15 cellular contexts compared by ENCODE assay signal in the genomic region with DNA sequence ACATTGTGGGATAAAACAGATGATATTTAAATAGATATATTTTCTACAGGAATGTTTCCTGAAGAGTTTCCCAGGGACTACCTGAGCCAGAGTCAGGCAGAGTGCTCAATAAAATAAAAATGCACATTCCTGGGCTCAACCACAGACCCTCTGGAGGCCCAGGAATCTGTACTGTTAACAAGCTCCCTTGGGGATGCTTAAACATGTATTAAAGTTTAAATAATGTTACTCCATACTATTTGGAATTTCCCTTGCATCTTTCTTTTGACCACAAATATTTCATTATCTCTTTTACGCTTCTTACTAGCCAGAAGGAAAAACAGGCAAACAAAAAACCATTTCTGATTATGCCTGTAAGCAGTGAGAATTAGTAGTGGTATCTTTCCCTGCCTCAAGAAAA. TPM values are rescaled to one million over a fixed set of nuclear protein-coding genes. Genes with fewer than 3 reads are reported as not detected.
DNase-seq lines count a peak whose midpoint lies in the region; ATAC-seq, FAIRE-seq and TF ChIP-seq lines count a peak whose summit lies in the region.
"Had no signal": no experiment of that assay in that cellular context is flagged by ENCODE, and none has a peak within 500 bp of the region (broad histone marks: within the 10 kb centered on the region; RNA-seq: fewer than 3 reads in every experiment).

No MANE protein-coding gene starts in this region.

- no peaks in the 10 kb centered on the region for H3K79me2 ChIP-seq in SK-N-SH (ENCODE audit: insufficient read depth)

- H3K4me1 ChIP-seq in SK-N-SH (ENCODE audit: control insufficient read depth in 1 of 2, insufficient read depth in 2 of 2, low read depth in 1 of 2, low read length in 1 of 2) (no peaks in the 10 kb centered on the region), pancreas (no peaks in the 10 kb centered on the region)

- no peak overlapping the region for H3K9ac ChIP-seq in SK-N-SH

- H3K27ac ChIP-seq in SK-N-SH (ENCODE audit: low read depth in 2 of 2, low read length in 1 of 2) (no peak overlapping the region), pancreas (no peak overlapping the region)
- H3K27ac ChIP-seq: esophagus squamous epithelium had no signal

- H3K36me3 ChIP-seq in SK-N-SH (replicated peaks in 1 of 2; ENCODE audit: control insufficient read depth in 1 of 2, insufficient read depth in 2 of 2, low read length in 1 of 2): no peaks in the 10 kb centered on the region
- H3K36me3 ChIP-seq in pancreas: no peaks in the 10 kb centered on the region
- H3K36me3 ChIP-seq: esophagus squamous epithelium had no signal

- CTCF ChIA-PET in SK-N-SH (lab: Yijun Ruan, JAX): interaction anchor here (2.0 kb wide), 1 partner anchor 104 kb away, joined by 7 read pairs; no protein-coding TSS in a partner anchor

- no peak overlapping the region for H3K4me3 ChIP-seq in SK-N-SH (ENCODE audit: low read depth in 2 of 2, low read length in 1 of 2)
- no peak overlapping the region for H3K4me3 ChIP-seq in pancreas
- H3K4me3 ChIP-seq: esophagus squamous epithelium had no signal

- no peaks in the 10 kb centered on the region for H3K9me2 ChIP-seq in SK-N-SH

- DNase-seq in SK-N-SH (no peak), astrocyte of the hippocampus (ENCODE audit: low read depth, low spot score) (peak; percentile 48), retina (no peak), pancreas (no peak)
- no peak for DNase-seq in stimulated activated naive CD4-positive, alpha-beta T cell (lab: John Stamatoyannopoulos, UW)
- DNase-seq in stimulated activated CD4-positive, alpha-beta T cell treated with anti-CD3 and anti-CD28 coated beads, Interleukin-15, amount 100 ng/mL, for 24 hours: no peak
- DNase-seq: 8988T; activated CD4-positive, alpha-beta T cell treated with anti-CD3 and anti-CD28 coated beads for 48 hours; central memory CD4-positive, alpha-beta T cell; DMS 273 treated with DMSO at 0.1 percent for 48 hours; esophagus squamous epithelium; midbrain; NCI-H187 had no signal

- H4K20me1 ChIP-seq in SK-N-SH (ENCODE audit: insufficient read depth): no peaks in the 10 kb centered on the region

- no peak for TF ChIP-seq RAD21 in SK-N-SH (IDR thresholded peaks at IDR 0.05; ENCODE audit: low read length)

- POLR2A ChIA-PET in SK-N-SH (lab: Yijun Ruan, JAX): no interaction called here

- no peaks in the 10 kb centered on the region for H3F3A ChIP-seq in SK-N-SH (replicated peaks; ENCODE audit: insufficient read depth)

- 53% methylated on average over 1 of the region's 1 CpG for WGBS in SK-N-SH (ENCODE audit: low lambda C conversion rate)
- 82 to 94% methylated on average over 1 of the region's 1 CpG for WGBS in pancreas, 2 donors

- H3K9me3 ChIP-seq in SK-N-SH (no peaks in the 10 kb centered on the region), pancreas (no peaks in the 10 kb centered on the region)
- H3K9me3 ChIP-seq: esophagus squamous epithelium had no signal

- no peak for TF ChIP-seq EP300 in SK-N-SH (IDR thresholded peaks at IDR 0.05; ENCODE audit: borderline replicate concordance in 1 of 2, low read depth in 1 of 2, low read length in 1 of 2)

- H3K4me2 ChIP-seq in SK-N-SH: no peak overlapping the region

- no peak overlapping the region for H2AFZ ChIP-seq in SK-N-SH (ENCODE audit: low read depth)

- ATAC-seq in SK-N-SH treated with all-trans-retinoic acid at 6 μM for 48 hours: no peak
- ATAC-seq in HG03060 (IDR thresholded peaks at IDR 0.05; ENCODE audit: low read depth, unreplicated experiment): peak; percentile 4
- no peak for ATAC-seq in pancreas

- intact Hi-C loops in pancreas (cut with DNase I): no loop called here

- FAIRE-seq in pancreas (lab: Jason Lieb, UNC): no peak

- TF ChIP-seq CTCF in SK-N-SH (IDR thresholded peaks at IDR 0.05) (no peak), pancreas (IDR thresholded peaks at IDR 0.05) (no peak)

- no peaks in the 10 kb centered on the region for H3K27me3 ChIP-seq in SK-N-SH (ENCODE audit: insufficient read depth)
- H3K27me3 ChIP-seq in pancreas: no peaks in the 10 kb centered on the region
- H3K27me3 ChIP-seq: esophagus squamous epithelium had no signal

TF ChIP-seq in SK-N-SH treated with all-trans-retinoic acid at 6 μM for 48 hours, 23 proteins besides CTCF, POLR2A, EP300 and RAD21:
- TF ChIP-seq ISL1 (CRISPR knock-in tag; IDR thresholded peaks at IDR 0.05) (peak; percentile 30; the same call in 1 of the 2 replicates), ZNF8 (CRISPR knock-in tag; IDR thresholded peaks at IDR 0.05) (no peak)
TF ChIP-seq in SK-N-SH treated with all-trans-retinoic acid at 6 μM for 48 hours: peak in this region for 1.

TF ChIP-seq in SK-N-SH, 30 proteins besides CTCF, POLR2A, EP300 and RAD21:
- TF ChIP-seq, protein P1, sequence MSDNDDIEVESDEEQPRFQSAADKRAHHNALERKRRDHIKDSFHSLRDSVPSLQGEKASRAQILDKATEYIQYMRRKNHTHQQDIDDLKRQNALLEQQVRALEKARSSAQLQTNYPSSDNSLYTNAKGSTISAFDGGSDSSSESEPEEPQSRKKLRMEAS (IDR thresholded peaks at IDR 0.05; ENCODE audit: low read depth): no peak
- TF ChIP-seq YY1 (IDR thresholded peaks at IDR 0.05; ENCODE audit: low read depth) (no peak), POLR2AphosphoS5 (IDR thresholded peaks at IDR 0.05; ENCODE audit: low read depth, low read length) (no peak), EZH2phosphoT487 (IDR thresholded peaks at IDR 0.05; ENCODE audit: borderline replicate concordance, low read depth) (no peak)

RNA-seq across cellular contexts. Expression of a gene that starts 42.3 kb away (rescaled TPM):
- polyA plus RNA-seq in SK-N-SH (2012; rRNA removed) (0.53 and 0.73 TPM in 2 replicates), pancreas (under 1 TPM; 0.42 to 0.82 TPM)
- 0.55 and 0.63 TPM in 2 replicates for polyA plus RNA-seq in SK-N-SH (2012; cell fraction: cytosol; rRNA removed)
- polyA plus RNA-seq in SK-N-SH (2012; cell fraction: nucleus; rRNA removed): 0.59 and 1.2 TPM in 2 replicates
- total RNA-seq in pancreas: 1 to 10 TPM in 3 of 6 donors, under 1 TPM in 3; 0.69 to 1.4 (median 1.1) TPM
